9 cellular contexts compared by ENCODE assay signal in the genomic region with DNA sequence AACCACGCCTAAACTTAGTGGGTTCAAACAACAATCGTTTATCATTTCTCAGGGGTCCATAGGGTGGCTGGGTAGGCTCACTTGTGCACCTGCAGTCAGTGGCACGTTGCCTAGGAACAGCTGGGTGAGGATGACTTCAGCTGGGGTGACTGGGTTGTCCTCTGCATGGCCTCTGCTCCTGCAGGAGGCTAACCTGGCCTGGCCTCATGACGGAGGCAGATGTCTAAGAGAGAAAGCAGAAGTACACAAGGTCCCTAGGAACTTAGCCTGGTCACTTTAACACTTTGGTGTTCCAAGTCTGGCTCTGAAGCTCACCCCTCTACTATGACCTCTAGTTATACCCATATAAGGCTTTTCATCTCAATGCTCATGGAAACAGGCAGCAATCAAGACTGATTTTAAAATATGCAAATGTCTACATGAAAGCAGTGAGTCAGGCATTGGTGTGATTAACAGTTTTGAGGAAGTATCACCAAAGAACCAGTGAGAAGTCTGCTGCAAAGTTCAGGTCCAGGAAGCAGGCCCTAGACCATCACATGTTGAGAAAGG. TPM values are rescaled to one million over a fixed set of nuclear protein-coding genes. Genes with fewer than 3 reads are reported as not detected.
DNase-seq lines count a peak whose midpoint lies in the region; ATAC-seq and TF ChIP-seq lines count a peak whose summit lies in the region.
"Had no signal": no experiment of that assay in that cellular context is flagged by ENCODE, and none has a peak within 500 bp of the region (broad histone marks: within the 10 kb centered on the region; RNA-seq: fewer than 3 reads in every experiment).

No MANE protein-coding gene starts in this region.

- ATAC-seq in Right ventricle myocardium inferior = peak; percentile 51
- ATAC-seq in HG02938 (IDR thresholded peaks at IDR 0.05; ENCODE audit: unreplicated experiment) = peak; percentile 92
- peak; percentile 83 for ATAC-seq in stimulated activated naive CD8-positive, alpha-beta T cell treated with anti-CD3 and anti-CD28 coated beads, Interleukin-15, amount 100 ng/mL, for 72 hours

- H3K9me3 ChIP-seq in OCI-LY3 (ENCODE audit: insufficient read depth, low read length) = no peaks in the 10 kb centered on the region
- no peaks in the 10 kb centered on the region for H3K9me3 ChIP-seq in esophagus squamous epithelium
- H3K9me3 ChIP-seq: gastrocnemius medialis had no signal

- H3K4me2 ChIP-seq in OCI-LY3 (ENCODE audit: low read length) = peak overlapping the region; percentile 41

- no peaks in the 10 kb centered on the region for H4K20me1 ChIP-seq in OCI-LY3 (ENCODE audit: insufficient read depth, low read length)

- 75% methylated on average over 4 of the region's 4 CpGs for WGBS in esophagus squamous epithelium, 2 donors

- TF ChIP-seq POLR2A in esophagus squamous epithelium (IDR thresholded peaks at IDR 0.05) = no peak

- H3K4me3 Mint-ChIP-seq in stimulated activated naive CD8-positive, alpha-beta T cell treated with anti-CD3 and anti-CD28 coated beads, Interleukin-15, amount 100 ng/mL, for 72 hours = peak overlapping the region in 1 of 2 donors; percentile 6
- no peak overlapping the region for H3K4me3 Mint-ChIP-seq in progenitor cell of endocrine pancreas (ENCODE audit: low read depth)

- no peaks in the 10 kb centered on the region for H3K36me3 ChIP-seq in OCI-LY3 (replicated peaks; ENCODE audit: low read depth, low read length)
- no peaks in the 10 kb centered on the region for H3K36me3 ChIP-seq in esophagus squamous epithelium
- H3K36me3 ChIP-seq: gastrocnemius medialis had no signal

- H3K27me3 ChIP-seq in OCI-LY3 (ENCODE audit: low read depth, low read length) (no peaks in the 10 kb centered on the region), esophagus squamous epithelium (no peaks in the 10 kb centered on the region)
- H3K27me3 ChIP-seq: gastrocnemius medialis had no signal

- peak overlapping the region in 1 of 2 donors; percentile 23 for H3K27ac Mint-ChIP-seq in stimulated activated naive CD8-positive, alpha-beta T cell treated with anti-CD3 and anti-CD28 coated beads, Interleukin-15, amount 100 ng/mL, for 72 hours
- H3K27ac Mint-ChIP-seq in progenitor cell of endocrine pancreas = no peak overlapping the region

- H3K9ac ChIP-seq in OCI-LY3 (ENCODE audit: low read length) = peak overlapping the region; percentile 34; the same call in 1 of the 2 replicates

- DNase-seq in Right ventricle myocardium inferior (ENCODE audit: missing footprints) (no peak), cardiac septum (ENCODE audit: low spot score) (no peak), esophagus squamous epithelium (lab: John Stamatoyannopoulos, UW) (no peak), progenitor cell of endocrine pancreas (ENCODE audit: low spot score, unreplicated experiment) (no peak), NCI-H2171 treated with DMSO at 0.1 percent for 48 hours (lab: John Stamatoyannopoulos, UW) (no peak)
- DNase-seq in stimulated activated naive CD8-positive, alpha-beta T cell treated with anti-CD3 and anti-CD28 coated beads, Interleukin-15, amount 100 ng/mL, for 72 hours = no peak

- H3K27me3 Mint-ChIP-seq in stimulated activated naive CD8-positive, alpha-beta T cell treated with anti-CD3 and anti-CD28 coated beads, Interleukin-15, amount 100 ng/mL, for 72 hours = no peaks in the 10 kb centered on the region
- H3K27me3 Mint-ChIP-seq in progenitor cell of endocrine pancreas = peaks cover 2% of the 10 kb centered on the region

- intact Hi-C loops in Right ventricle myocardium inferior (cut with DNase I) (no loop called here), cardiac septum (cut with DNase I) (no loop called here), esophagus squamous epithelium (cut with DNase I) (no loop called here)

- no peaks in the 10 kb centered on the region for H3K9me3 Mint-ChIP-seq in stimulated activated naive CD8-positive, alpha-beta T cell treated with anti-CD3 and anti-CD28 coated beads, Interleukin-15, amount 100 ng/mL, for 72 hours
- no peaks in the 10 kb centered on the region for H3K9me3 Mint-ChIP-seq in progenitor cell of endocrine pancreas (ENCODE audit: low read depth)

- H3K4me3 ChIP-seq in OCI-LY3 (ENCODE audit: low read length) (no peak overlapping the region), esophagus squamous epithelium (no peak overlapping the region)
- H3K4me3 ChIP-seq: gastrocnemius medialis had no signal

- H3K27ac ChIP-seq in OCI-LY3 (ENCODE audit: low read length) (peak overlapping the region; percentile 76), esophagus squamous epithelium (peak overlapping the region in 2 of 4 donors; percentile 25 to 42)
- H3K27ac ChIP-seq: gastrocnemius medialis had no signal

- TF ChIP-seq CTCF in OCI-LY3 (IDR thresholded peaks at IDR 0.05; ENCODE audit: low read depth, low read length) (no peak), esophagus squamous epithelium (IDR thresholded peaks at IDR 0.05) (no peak), progenitor cell of endocrine pancreas (IDR thresholded peaks at IDR 0.05; ENCODE audit: unreplicated experiment) (no peak)

- H3K4me1 Mint-ChIP-seq in stimulated activated naive CD8-positive, alpha-beta T cell treated with anti-CD3 and anti-CD28 coated beads, Interleukin-15, amount 100 ng/mL, for 72 hours = peaks cover 10% of the 10 kb centered on the region
- peaks cover 11% of the 10 kb centered on the region for H3K4me1 Mint-ChIP-seq in progenitor cell of endocrine pancreas (ENCODE audit: low read depth)

- no peaks in the 10 kb centered on the region for H3K36me3 Mint-ChIP-seq in progenitor cell of endocrine pancreas (ENCODE audit: insufficient read depth)

- peak overlapping the region; percentile 55; the same call in 1 of the 2 replicates for H2AFZ ChIP-seq in OCI-LY3 (ENCODE audit: low read depth, low read length)

- H3K4me1 ChIP-seq in OCI-LY3 (ENCODE audit: low read length) (peaks cover 34% of the 10 kb centered on the region), esophagus squamous epithelium (peaks cover 6 to 18% (median 6%) of the 10 kb centered on the region in 3 donors)

- no peaks in the 10 kb centered on the region for H3K79me2 ChIP-seq in OCI-LY3 (ENCODE audit: low read length)

RNA-seq across cellular contexts. Expression of a gene that starts 10.8 kb away (rescaled TPM):
- total RNA-seq in Right ventricle myocardium inferior (8.5 TPM), cardiac septum (5.3 TPM), esophagus squamous epithelium (1 to 10 TPM in 2 of 4 donors, under 1 TPM in 1, not detected in 1; 0.35 to 6.3 (median 2.4) TPM), progenitor cell of endocrine pancreas (0.42 TPM in 1 of 2 replicates, not detected in the other)

RNA-seq across cellular contexts. Expression of a gene that starts 17.7 kb away (rescaled TPM):
- total RNA-seq in Right ventricle myocardium inferior (21.4 TPM), cardiac septum (14.9 TPM), esophagus squamous epithelium (10 to 100 TPM; 28.1 to 61.1 (median 49.4) TPM), progenitor cell of endocrine pancreas (64.1 and 66.4 TPM in 2 replicates)
